13 cellular contexts compared by ENCODE assay signal in genomic region chr5:91271999-91272398, GRCh38.
DNase-seq lines count a peak whose midpoint lies in the region; ATAC-seq and TF ChIP-seq lines count a peak whose summit lies in the region.
"Had no signal": no experiment of that assay in that cellular context is flagged by ENCODE, and none has a peak within 500 bp of the region (broad histone marks: within the 10 kb centered on the region; RNA-seq: fewer than 3 reads in every experiment).

No MANE protein-coding gene starts in this region.

- DNase-seq in GM20000 (ENCODE audit: low spot score) (peak; percentile 33), activated gamma-delta T cell treated with Interleukin-2 at 50 U/mL for 16 hours (no peak), kidney glomerular epithelial cell (lab: John Stamatoyannopoulos, UW) (no peak), NCI-H226 (no peak)
- DNase-seq in activated CD8-positive, alpha-beta T cell treated with anti-CD3 and anti-CD28 coated beads for 36 hours, result no peak
- DNase-seq: KBM-7, mesendoderm, NCI-H2081, posterior cingulate gyrus had no signal

- H3K4me3 Mint-ChIP-seq in activated CD8-positive, alpha-beta T cell treated with anti-CD3 and anti-CD28 coated beads for 36 hours, result no peak overlapping the region

- no peaks in the 10 kb centered on the region for H3K36me3 Mint-ChIP-seq in activated CD8-positive, alpha-beta T cell treated with anti-CD3 and anti-CD28 coated beads for 36 hours (ENCODE audit: low read depth)

- TF ChIP-seq CTCF in GM20000 (IDR thresholded peaks at IDR 0.05; ENCODE audit: extremely low read depth, missing control alignments), result no peak
- TF ChIP-seq CTCF in activated CD8-positive, alpha-beta T cell treated with anti-CD3 and anti-CD28 coated beads for 36 hours (IDR thresholded peaks at IDR 0.05), result no peak

- H3K27ac Mint-ChIP-seq in activated CD8-positive, alpha-beta T cell treated with anti-CD3 and anti-CD28 coated beads for 36 hours, result no peak overlapping the region

- CTCF ChIA-PET in activated CD8-positive, alpha-beta T cell treated with anti-CD3 and anti-CD28 coated beads for 36 hours (lab: Charles Lee), result interaction anchor here (0.9 to 2.5 kb wide), 5 partner anchors 9 to 148 kb away, joined by 3 to 15 read pairs (median 4); no protein-coding TSS in a partner anchor

- H3K4me1 Mint-ChIP-seq in activated CD8-positive, alpha-beta T cell treated with anti-CD3 and anti-CD28 coated beads for 36 hours (ENCODE audit: low read depth), result peaks cover 22% of the 10 kb centered on the region

- POLR2A ChIA-PET in activated CD8-positive, alpha-beta T cell treated with anti-CD3 and anti-CD28 coated beads for 36 hours (lab: Charles Lee), result interaction anchor here (0.6 to 1.7 kb wide), 2 partner anchors 8 to 20 kb away, joined by 3 to 5 read pairs; no protein-coding TSS in a partner anchor

- intact Hi-C loops in activated CD8-positive, alpha-beta T cell treated with anti-CD3 and anti-CD28 coated beads for 36 hours (cut with micrococcal nuclease), result no loop called here

- ATAC-seq in GM18502 (IDR thresholded peaks at IDR 0.05; ENCODE audit: poor library complexity, unreplicated experiment), result peak; percentile 65
- ATAC-seq in HG02885 (IDR thresholded peaks at IDR 0.05; ENCODE audit: poor library complexity, unreplicated experiment), result peak; percentile 66
- peak; percentile 49 for ATAC-seq in HG03521 (IDR thresholded peaks at IDR 0.05; ENCODE audit: unreplicated experiment)
- ATAC-seq in activated CD8-positive, alpha-beta T cell treated with anti-CD3 and anti-CD28 coated beads for 36 hours, result no peak
- ATAC-seq: Panc1 had no signal

- no peaks in the 10 kb centered on the region for H3K27me3 Mint-ChIP-seq in activated CD8-positive, alpha-beta T cell treated with anti-CD3 and anti-CD28 coated beads for 36 hours

- no peaks in the 10 kb centered on the region for H3K9me3 Mint-ChIP-seq in activated CD8-positive, alpha-beta T cell treated with anti-CD3 and anti-CD28 coated beads for 36 hours
